In genomic region chr5:144598451-144599068, GRCh38 we compare ENCODE assay signal across 9 cellular contexts.
DNase-seq lines count a peak whose midpoint lies in the region; ATAC-seq and TF ChIP-seq lines count a peak whose summit lies in the region.
"Had no signal": no experiment of that assay in that cellular context is flagged by ENCODE, and none has a peak within 500 bp of the region (broad histone marks: within the 10 kb centered on the region; RNA-seq: fewer than 3 reads in every experiment).

No MANE protein-coding gene starts in this region.

- no peak overlapping the region for H3K4me3 Mint-ChIP-seq in effector memory CD8-positive, alpha-beta T cell
- H3K4me3 Mint-ChIP-seq: activated T-helper 17 cell treated with anti-CD3 and anti-CD28 coated beads, Interleukin-2, amount 50 U/mL, for 72 hours had no signal

- H3K9me3 ChIP-seq in HUES48 (ENCODE audit: control insufficient read depth, insufficient read depth, low read length): no peaks in the 10 kb centered on the region
- H3K9me3 ChIP-seq in Panc1 (ENCODE audit: control insufficient read depth, insufficient read depth, low read depth, low read length): no peaks in the 10 kb centered on the region
- peaks cover 0 to 8% (median 1%) of the 10 kb centered on the region in 4 donors for H3K9me3 ChIP-seq in stomach

- H3K27me3 ChIP-seq in HUES48 (ENCODE audit: control insufficient read depth, insufficient read depth, low read length): peaks cover 3% of the 10 kb centered on the region; the same call in 1 of the 2 replicates
- peaks cover 2% of the 10 kb centered on the region for H3K27me3 ChIP-seq in Panc1 (ENCODE audit: control insufficient read depth, insufficient read depth, low read length)
- no peaks in the 10 kb centered on the region for H3K27me3 ChIP-seq in stomach

- no peak for TF ChIP-seq CTCF in Panc1 (IDR thresholded peaks at IDR 0.05)
- no peak for TF ChIP-seq CTCF in stomach (IDR thresholded peaks at IDR 0.05)

- no peak for TF ChIP-seq POLR2A in stomach (IDR thresholded peaks at IDR 0.05)

- H3K27ac Mint-ChIP-seq in effector memory CD8-positive, alpha-beta T cell: no peak overlapping the region
- H3K27ac Mint-ChIP-seq: activated T-helper 17 cell treated with anti-CD3 and anti-CD28 coated beads, Interleukin-2, amount 50 U/mL, for 72 hours had no signal

- in situ Hi-C loops in Panc1 (cut with HindIII; ENCODE audit: low pct_unique_long_range_greater_than_20kb, low sequenced_read_pairs): no loop called here

- H3K27ac ChIP-seq in HUES48 (ENCODE audit: low read depth, low read length): no peak overlapping the region
- H3K27ac ChIP-seq in Panc1 (ENCODE audit: low read length): no peak overlapping the region
- H3K27ac ChIP-seq in stomach: no peak overlapping the region

- no peaks in the 10 kb centered on the region for H3K4me1 Mint-ChIP-seq in effector memory CD8-positive, alpha-beta T cell (ENCODE audit: low read depth in 2 of 2)
- H3K4me1 Mint-ChIP-seq: activated T-helper 17 cell treated with anti-CD3 and anti-CD28 coated beads, Interleukin-2, amount 50 U/mL, for 72 hours had no signal

- H3K4me3 ChIP-seq in HUES48 (ENCODE audit: low read depth, low read length): peak overlapping the region; percentile 17; the same call in 1 of the 2 replicates
- peak overlapping the region; percentile 9 to 34; a peak in 2 of 4 replicates for H3K4me3 ChIP-seq in Panc1 (ENCODE audit: low read depth in 2 of 2, low read length in 2 of 2)
- H3K4me3 ChIP-seq in stomach: peak overlapping the region; percentile 0 to 36 (median 30)

- ATAC-seq in Panc1 (peak; percentile 51), HG03196 (IDR thresholded peaks at IDR 0.05; ENCODE audit: unreplicated experiment) (no peak)
- ATAC-seq in effector memory CD8-positive, alpha-beta T cell (replicated peaks): no peak
- ATAC-seq: activated T-helper 17 cell treated with anti-CD3 and anti-CD28 coated beads, Interleukin-2, amount 50 U/mL, for 72 hours had no signal

- no peak overlapping the region for H3K9ac ChIP-seq in HUES48 (ENCODE audit: low read depth, low read length)

- intact Hi-C loops in Panc1 (cut with micrococcal nuclease; ENCODE audit: unreplicated experiment) (no loop called here), stomach (cut with DNase I; ENCODE audit: low total_unique reads) (no loop called here)

- peaks cover 4 to 7% of the 10 kb centered on the region in 2 donors for H3K9me3 Mint-ChIP-seq in effector memory CD8-positive, alpha-beta T cell

- no TSS peak for BruUV-seq in Panc1 (replicated peaks; lab: Mats Ljungman, UMichigan)

- no peaks in the 10 kb centered on the region for H3K36me3 ChIP-seq in HUES48 (ENCODE audit: control insufficient read depth, insufficient read depth, low read length)
- no peaks in the 10 kb centered on the region for H3K36me3 ChIP-seq in Panc1 (ENCODE audit: control insufficient read depth, insufficient read depth, low read length)
- no peaks in the 10 kb centered on the region for H3K36me3 ChIP-seq in stomach

- TF ChIP-seq EP300 in stomach (IDR thresholded peaks at IDR 0.05): no peak

- CTCF ChIA-PET in Panc1 (lab: Charles Lee): no interaction called here

- 6 to 23% (median 17%) methylated on average over 16 to 30 of the region's 30 CpGs for WGBS in stomach, 5 donors

- H3K4me1 ChIP-seq in HUES48 (ENCODE audit: control insufficient read depth, insufficient read depth, low read length) (no peaks in the 10 kb centered on the region; the same call in 1 of the 2 replicates), Panc1 (ENCODE audit: control insufficient read depth, insufficient read depth, low read length) (no peaks in the 10 kb centered on the region), stomach (peaks cover 0 to 8% (median 3%) of the 10 kb centered on the region in 4 donors)

- H3K36me3 Mint-ChIP-seq in effector memory CD8-positive, alpha-beta T cell (ENCODE audit: insufficient read depth): no peaks in the 10 kb centered on the region

- POLR2A ChIA-PET in Panc1 (lab: Charles Lee): no interaction called here

- DNase-seq in Panc1 (ENCODE audit: low read depth, low spot score) (no peak), hepatic stellate cell (ENCODE audit: low spot score) (peak; percentile 9), stomach (peak; percentile 44), H4 (ENCODE audit: low spot score) (no peak)
- no peak for DNase-seq in effector memory CD8-positive, alpha-beta T cell
- DNase-seq: NCI-H1694 had no signal

- no peaks in the 10 kb centered on the region for H3K27me3 Mint-ChIP-seq in effector memory CD8-positive, alpha-beta T cell

Comparison
In these comparisons a context has a peak if more than half of its experiments do, and no peak if none do; other contexts are left out.
1. DNase-seq: peak in hepatic stellate cell (single experiment) and stomach (single experiment); none in Panc1 (single experiment), effector memory CD8-positive, alpha-beta T cell (0 of 3) and H4 (single experiment).
2. Peak in every context shown above with its lines, with median percentiles within 50 percentile points of each other: H3K4me3 ChIP-seq.